ENCODE assay signal across 9 cellular contexts in genomic region chr1:2019162-2019542, GRCh38. TPM values are rescaled to one million over a fixed set of nuclear protein-coding genes. Genes with fewer than 3 reads are reported as not detected.
DNase-seq lines count a peak whose midpoint lies in the region; ATAC-seq and TF ChIP-seq lines count a peak whose summit lies in the region.
"Had no signal": no experiment of that assay in that cellular context is flagged by ENCODE, and none has a peak within 500 bp of the region (broad histone marks: within the 10 kb centered on the region; RNA-seq: fewer than 3 reads in every experiment).

A gene with protein sequence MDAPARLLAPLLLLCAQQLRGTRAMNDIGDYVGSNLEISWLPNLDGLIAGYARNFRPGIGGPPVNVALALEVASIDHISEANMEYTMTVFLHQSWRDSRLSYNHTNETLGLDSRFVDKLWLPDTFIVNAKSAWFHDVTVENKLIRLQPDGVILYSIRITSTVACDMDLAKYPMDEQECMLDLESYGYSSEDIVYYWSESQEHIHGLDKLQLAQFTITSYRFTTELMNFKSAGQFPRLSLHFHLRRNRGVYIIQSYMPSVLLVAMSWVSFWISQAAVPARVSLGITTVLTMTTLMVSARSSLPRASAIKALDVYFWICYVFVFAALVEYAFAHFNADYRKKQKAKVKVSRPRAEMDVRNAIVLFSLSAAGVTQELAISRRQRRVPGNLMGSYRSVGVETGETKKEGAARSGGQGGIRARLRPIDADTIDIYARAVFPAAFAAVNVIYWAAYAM (plus strand): TSS chr1:2019345. CDS start chr1:2019424, 79 bp downstream.

- H3K9me2 ChIP-seq in GM23338 (ENCODE audit: insufficient read depth) = no peaks in the 10 kb centered on the region

- H4K20me1 ChIP-seq in GM23338 (replicated peaks; ENCODE audit: insufficient read depth) = no peaks in the 10 kb centered on the region

- peaks cover 14% of the 10 kb centered on the region for H3K27me3 ChIP-seq in GM23338 (ENCODE audit: insufficient read depth)
- H3K27me3 ChIP-seq in lower lobe of right lung (ENCODE audit: low read depth) = peaks cover 68% of the 10 kb centered on the region

- peaks cover 8% of the 10 kb centered on the region; the same call in 1 of the 2 replicates for H3K4me1 ChIP-seq in GM23338 (ENCODE audit: insufficient read depth)
- H3K4me1 ChIP-seq in lower lobe of right lung = peaks cover 6% of the 10 kb centered on the region

- H3K27me3 Mint-ChIP-seq in GM23338 (ENCODE audit: insufficient read depth, low read depth, poor library complexity) = peaks cover 40% of the 10 kb centered on the region
- H3K27me3 Mint-ChIP-seq in activated naive CD8-positive, alpha-beta T cell treated with anti-CD3 and anti-CD28 coated beads, Interleukin-2, amount 10 ng/mL, durations not matched to agents 7 days and 5 days = peaks cover 44% of the 10 kb centered on the region

- H3K4me1 Mint-ChIP-seq in GM23338 = peaks cover 9% of the 10 kb centered on the region
- H3K4me1 Mint-ChIP-seq in activated naive CD8-positive, alpha-beta T cell treated with anti-CD3 and anti-CD28 coated beads, Interleukin-2, amount 10 ng/mL, durations not matched to agents 7 days and 5 days = peaks cover 4% of the 10 kb centered on the region

- no peaks in the 10 kb centered on the region for H3K36me3 ChIP-seq in GM23338 (ENCODE audit: insufficient read depth)
- H3K36me3 ChIP-seq in lower lobe of right lung = no peaks in the 10 kb centered on the region

- H3K79me2 ChIP-seq in GM23338 (replicated peaks; ENCODE audit: insufficient read depth) = no peaks in the 10 kb centered on the region

- DNase-seq in AG20443 (ENCODE audit: low spot score) (peak; percentile 66), GM23338 (ENCODE audit: low spot score) (peak; percentile 61), lower lobe of right lung (no peak), MV-4-11 (lab: John Stamatoyannopoulos, UW) (no peak), putamen (ENCODE audit: low spot score) (no peak)
- DNase-seq in activated naive CD8-positive, alpha-beta T cell treated with anti-CD3 and anti-CD28 coated beads, Interleukin-2, amount 10 ng/mL, durations not matched to agents 7 days and 5 days = peak; percentile 38
- DNase-seq in stimulated activated naive CD4-positive, alpha-beta T cell treated with Interleukin-2 at 50 U/mL for 16 hours (lab: John Stamatoyannopoulos, UW) = no peak

- H3K9me3 ChIP-seq in lower lobe of right lung = no peaks in the 10 kb centered on the region

- peak within 1 kb of the TSS; percentile 74 for H3K4me3 Mint-ChIP-seq in GM23338
- no peak within 1 kb of the TSS for H3K4me3 Mint-ChIP-seq in activated naive CD8-positive, alpha-beta T cell treated with anti-CD3 and anti-CD28 coated beads, Interleukin-2, amount 10 ng/mL, durations not matched to agents 7 days and 5 days

- ATAC-seq in GM23338 (peak; percentile 29), lower lobe of right lung (peak in 1 of 2 donors; percentile 6), GM21423 (IDR thresholded peaks at IDR 0.05; ENCODE audit: unreplicated experiment) (no peak)
- ATAC-seq in activated naive CD8-positive, alpha-beta T cell treated with anti-CD3 and anti-CD28 coated beads, Interleukin-2, amount 10 ng/mL, durations not matched to agents 7 days and 5 days (ENCODE audit: low read depth) = peak; percentile 24

- no peaks in the 10 kb centered on the region for H3K36me3 Mint-ChIP-seq in GM23338 (ENCODE audit: low read depth)
- H3K36me3 Mint-ChIP-seq in activated naive CD8-positive, alpha-beta T cell treated with anti-CD3 and anti-CD28 coated beads, Interleukin-2, amount 10 ng/mL, durations not matched to agents 7 days and 5 days = no peaks in the 10 kb centered on the region

- H3K4me3 ChIP-seq in GM23338 (peak within 1 kb of the TSS; percentile 57), lower lobe of right lung (peak within 1 kb of the TSS; percentile 14)

- no peak within 1 kb of the TSS for H3K27ac ChIP-seq in GM23338 (ENCODE audit: low read depth)
- no peak within 1 kb of the TSS for H3K27ac ChIP-seq in lower lobe of right lung
- H3K27ac ChIP-seq: skin epidermis had no signal

- POLR2A ChIA-PET in activated naive CD8-positive, alpha-beta T cell treated with anti-CD3 and anti-CD28 coated beads, Interleukin-2, amount 10 ng/mL, durations not matched to agents 7 days and 5 days (lab: Charles Lee) = interaction anchor here (0.5 kb wide), 1 partner anchor 596 kb away, joined by 3 read pairs; no protein-coding TSS in a partner anchor

- peak within 1 kb of the TSS; percentile 90 for H2AFZ ChIP-seq in GM23338

- intact Hi-C loops in lower lobe of right lung (cut with DNase I) = no loop called here

- no peak within 1 kb of the TSS for H3K27ac Mint-ChIP-seq in GM23338
- H3K27ac Mint-ChIP-seq in activated naive CD8-positive, alpha-beta T cell treated with anti-CD3 and anti-CD28 coated beads, Interleukin-2, amount 10 ng/mL, durations not matched to agents 7 days and 5 days = no peak within 1 kb of the TSS

- peaks cover 7% of the 10 kb centered on the region; the same call in 1 of the 2 replicates for H3F3A ChIP-seq in GM23338 (replicated peaks; ENCODE audit: low read depth)

- peak within 1 kb of the TSS; percentile 75 for H3K4me2 ChIP-seq in GM23338

- no peaks in the 10 kb centered on the region for H3K9me3 Mint-ChIP-seq in GM23338
- H3K9me3 Mint-ChIP-seq in activated naive CD8-positive, alpha-beta T cell treated with anti-CD3 and anti-CD28 coated beads, Interleukin-2, amount 10 ng/mL, durations not matched to agents 7 days and 5 days = no peaks in the 10 kb centered on the region

- no peak for TF ChIP-seq CTCF in GM23338 (conservative IDR thresholded peaks at IDR 0.05; ENCODE audit: low read depth in 2 of 2)
- TF ChIP-seq CTCF in lower lobe of right lung (IDR thresholded peaks at IDR 0.05) = no peak

TF ChIP-seq in GM23338, 12 proteins besides CTCF, POLR2A, EP300 and RAD21:
- TF ChIP-seq CREB1 (CRISPR knock-in tag; IDR thresholded peaks at IDR 0.05; ENCODE audit: low read depth) (no peak), POLR2AphosphoS5 (IDR thresholded peaks at IDR 0.05; ENCODE audit: low read depth) (no peak), ETS1 (IDR thresholded peaks at IDR 0.05) (no peak), ZNF114 (CRISPR knock-in tag; IDR thresholded peaks at IDR 0.05) (no peak), EZH2 (IDR thresholded peaks at IDR 0.05; ENCODE audit: low read depth, unreplicated experiment) (no peak), ZNF331 (CRISPR knock-in tag; IDR thresholded peaks at IDR 0.05; ENCODE audit: low read depth) (no peak)

RNA-seq across cellular contexts. Expression of the gene that starts here (rescaled TPM):
- total RNA-seq in GM23338 (2014; rRNA removed; shearing (Covaris generic)) = 2.8 and 5.1 TPM in 2 replicates
- 1.7 and 2.1 TPM in 2 replicates for polyA plus RNA-seq in GM23338 (2016; fragmentation: Nextera tagmentation; extraction: Ambion mirVana)
- total RNA-seq in activated naive CD8-positive, alpha-beta T cell treated with anti-CD3 and anti-CD28 coated beads, Interleukin-2, amount 10 ng/mL, durations not matched to agents 7 days and 5 days = not detected
- total RNA-seq in lower lobe of right lung = 2.7 TPM

Comparison
In these comparisons a context has a peak if more than half of its experiments do, and no peak if none do; other contexts are left out.
1. Peak in DNase-seq and ATAC-seq in activated naive CD8-positive, alpha-beta T cell treated with anti-CD3 and anti-CD28 coated beads, Interleukin-2, amount 10 ng/mL, durations not matched to agents 7 days and 5 days; RNA of the gene not detected or under 1 TPM.
2. DNase-seq: peak in AG20443 (single experiment) and GM23338 (single experiment); none in lower lobe of right lung (single experiment), stimulated activated naive CD4-positive, alpha-beta T cell treated with Interleukin-2 at 50 U/mL for 16 hours (single experiment), MV-4-11 (single experiment) and putamen (single experiment).